17 cellular contexts compared by ENCODE assay signal in the genomic region with DNA sequence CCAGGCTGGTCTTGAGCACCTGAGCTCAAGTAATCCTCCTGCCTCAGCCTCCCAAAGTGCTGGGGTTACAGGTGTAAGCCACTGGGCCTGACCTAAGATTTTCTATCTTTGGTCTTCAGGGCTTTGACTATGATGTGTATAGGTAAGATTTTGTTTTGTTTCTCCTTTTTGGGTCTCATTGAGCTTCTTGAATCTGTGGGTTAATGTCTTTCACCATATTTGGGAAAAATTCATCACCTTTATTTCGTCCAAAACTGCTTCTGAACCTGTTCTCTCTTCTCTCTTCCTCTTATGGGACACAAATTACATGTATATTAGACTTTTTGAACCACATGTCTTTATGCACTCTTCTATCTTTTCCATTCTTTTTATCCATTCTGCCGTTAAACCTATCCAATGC.
"Had no signal": no experiment of that assay in that cellular context is flagged by ENCODE, and none has a peak within 500 bp of the region (broad histone marks: within the 10 kb centered on the region; RNA-seq: fewer than 3 reads in every experiment).

No MANE protein-coding gene starts in this region.

- H3K4me3 ChIP-seq: stomach, suprapubic skin, testis, thoracic aorta, thyroid gland, tibial artery, tibial nerve, transverse colon, upper lobe of left lung, upper lobe of right lung, uterus, vagina had no signal

- H3K4me1 ChIP-seq: stomach, suprapubic skin, testis, thyroid gland, tibial artery, tibial nerve, transverse colon, upper lobe of left lung, upper lobe of right lung, uterus, vagina had no signal

- ATAC-seq: stimulated activated effector memory CD8-positive, alpha-beta T cell treated with anti-CD3 and anti-CD28 coated beads, Interleukin-12 subunit alpha, Interleukin-12 subunit beta, amount 100 ng/mL, for 72 hours; stimulated activated memory B cell treated with anti-CD40 and anti-IgM and Interleukin-4, amounts not matched to agents 10 μg/mL and 1 μg/mL and 100 μg/mL, for 72 hours; stimulated activated naive B cell treated with anti-CD40 and anti-IgM and Interleukin-4, amounts not matched to agents 10 μg/mL and 1 μg/mL and 100 μg/mL, for 72 hours; stimulated activated naive CD8-positive, alpha-beta T cell treated with anti-CD3 and anti-CD28 coated beads, Interleukin-15, amount 100 ng/mL, for 72 hours; stimulated activated naive CD8-positive, alpha-beta T cell treated with anti-CD3 and anti-CD28 coated beads, Interleukin-15, Interleukin-2, amounts not matched to agents 100 U/mL and 50 U/mL, for 24 hours; upper lobe of right lung had no signal

- H3K27ac ChIP-seq: stomach, suprapubic skin, testis, thoracic aorta, thyroid gland, tibial artery, tibial nerve, transverse colon, upper lobe of left lung, upper lobe of right lung, uterus, vagina had no signal

- H3K9me3 ChIP-seq: suprapubic skin, testis, thoracic aorta, thyroid gland, tibial artery, transverse colon, upper lobe of left lung, upper lobe of right lung, uterus, vagina had no signal

- H3K36me3 ChIP-seq: stomach, suprapubic skin, thoracic aorta, thyroid gland, tibial artery, tibial nerve, transverse colon, upper lobe of left lung, upper lobe of right lung, uterus, vagina had no signal
